3 cellular contexts compared by ENCODE assay signal in genomic region chr15:48781002-48781401, GRCh38.
A peak's percentile ranks its signal among the peaks of the same experiment; 100 is the strongest.
TF ChIP-seq lines count a peak whose summit lies in the region.

No MANE protein-coding gene starts in this region.

TF ChIP-seq in SK-N-SH, 30 proteins besides CTCF, POLR2A, EP300 and RAD21:
- TF ChIP-seq JUND (IDR thresholded peaks at IDR 0.05) (0 out of 2 replicates have a peak, but pooled peaks have one; percentile 10), MEF2A (IDR thresholded peaks at IDR 0.05; ENCODE audit: borderline replicate concordance, low read depth) (peak; percentile 33; the same call in 1 of the 2 replicates), GATA2 (CRISPR knock-in tag; IDR thresholded peaks at IDR 0.05) (no peak), USF1 (IDR thresholded peaks at IDR 0.05; ENCODE audit: borderline replicate concordance, low read depth) (no peak), NFIC (IDR thresholded peaks at IDR 0.05; ENCODE audit: borderline replicate concordance) (peak; percentile 18; the same call in 1 of the 2 replicates), RXRA (IDR thresholded peaks at IDR 0.05; ENCODE audit: borderline replicate concordance, low read depth) (no peak), MXI1 (IDR thresholded peaks at IDR 0.05; ENCODE audit: low read depth, low read length) (no peak), TCF12 (IDR thresholded peaks at IDR 0.05) (0 out of 2 replicates have a peak, but pooled peaks have one; percentile 8), USF2 (IDR thresholded peaks at IDR 0.05; ENCODE audit: borderline replicate concordance, low read depth, low read length) (no peak), YY1 (IDR thresholded peaks at IDR 0.05; ENCODE audit: low read depth) (no peak), FOSL2 (IDR thresholded peaks at IDR 0.05; ENCODE audit: borderline replicate concordance, low read depth) (0 out of 2 replicates have a peak, but pooled peaks have one; percentile 21), MAX (IDR thresholded peaks at IDR 0.05; ENCODE audit: low read depth) (no peak)

TF ChIP-seq in SK-N-SH treated with all-trans-retinoic acid at 6 μM for 48 hours, 23 proteins besides CTCF, POLR2A, EP300 and RAD21:
- TF ChIP-seq CSRNP3 (CRISPR knock-in tag; IDR thresholded peaks at IDR 0.05) (no peak), TCF4 (CRISPR knock-in tag; IDR thresholded peaks at IDR 0.05; ENCODE audit: borderline replicate concordance) (no peak), ZFP3 (CRISPR knock-in tag; IDR thresholded peaks at IDR 0.05) (no peak), ZNF8 (CRISPR knock-in tag; IDR thresholded peaks at IDR 0.05) (no peak), ISL1 (CRISPR knock-in tag; IDR thresholded peaks at IDR 0.05) (no peak), ZNF565 (CRISPR knock-in tag; conservative IDR thresholded peaks at IDR 0.05; ENCODE audit: low read depth) (no peak), ZC3H10 (CRISPR knock-in tag; IDR thresholded peaks at IDR 0.05) (no peak), PPARA (CRISPR knock-in tag; IDR thresholded peaks at IDR 0.05; ENCODE audit: borderline replicate concordance) (no peak), OSR1 (CRISPR knock-in tag; IDR thresholded peaks at IDR 0.05) (no peak), PATZ1 (CRISPR knock-in tag; IDR thresholded peaks at IDR 0.05; ENCODE audit: borderline replicate concordance) (no peak), BACH2 (CRISPR knock-in tag; IDR thresholded peaks at IDR 0.05; ENCODE audit: borderline replicate concordance) (no peak), CSDC2 (CRISPR knock-in tag; IDR thresholded peaks at IDR 0.05) (no peak), TSHZ2 (CRISPR knock-in tag; IDR thresholded peaks at IDR 0.05) (no peak), ESRRG (CRISPR knock-in tag; IDR thresholded peaks at IDR 0.05) (no peak), ARNTL (CRISPR knock-in tag; IDR thresholded peaks at IDR 0.05; ENCODE audit: borderline replicate concordance, low read depth) (no peak), GLIS3 (CRISPR knock-in tag; IDR thresholded peaks at IDR 0.05) (no peak), CREB5 (CRISPR knock-in tag; IDR thresholded peaks at IDR 0.05; ENCODE audit: low read depth) (no peak), TOX (CRISPR knock-in tag; IDR thresholded peaks at IDR 0.05; ENCODE audit: borderline replicate concordance) (no peak)

TF ChIP-seq in IMR-90, 13 proteins besides CTCF, POLR2A, EP300 and RAD21:
- TF ChIP-seq MAZ (IDR thresholded peaks at IDR 0.05; ENCODE audit: borderline replicate concordance, low read depth, low read length) (no peak), USF2 (IDR thresholded peaks at IDR 0.05; ENCODE audit: low read depth, low read length) (no peak), BHLHE40 (IDR thresholded peaks at IDR 0.05; ENCODE audit: low read depth, low read length) (no peak), RFX5 (IDR thresholded peaks at IDR 0.05; ENCODE audit: low read depth, low read length) (no peak), CHD1 (IDR thresholded peaks at IDR 0.05; ENCODE audit: low read depth, low read length) (no peak), RCOR1 (IDR thresholded peaks at IDR 0.05; ENCODE audit: insufficient replicate concordance, low read length) (no peak), MAFK (IDR thresholded peaks at IDR 0.05; ENCODE audit: low read depth, low read length) (no peak)
TF ChIP-seq in IMR-90: peak in this region for 0.
